ENCODE assay signal across 33 cellular contexts in genomic region chr12:25284024-25284423, GRCh38. TPM values are rescaled to one million over a fixed set of nuclear protein-coding genes. Genes with fewer than 3 reads are reported as not detected.
DNase-seq lines count a peak whose midpoint lies in the region; FAIRE-seq and TF ChIP-seq lines count a peak whose summit lies in the region.
"Had no signal": no experiment of that assay in that cellular context is flagged by ENCODE, and none has a peak within 500 bp of the region (broad histone marks: within the 10 kb centered on the region; RNA-seq: fewer than 3 reads in every experiment).

No MANE protein-coding gene starts in this region.

- 78 to 93% methylated on average over 4 of the region's 4 CpGs for WGBS in sigmoid colon, 2 donors

- H3K9ac ChIP-seq in keratinocyte (ENCODE audit: control insufficient read depth, extremely low read depth, insufficient read depth, low read length): no peak overlapping the region
- H3K9ac ChIP-seq: BLaER1 treated with 17β-estradiol and CSF1 and Interleukin-3, amounts not matched to agents 10 nM and 100 nM had no signal

- H3K27me3 ChIP-seq in bronchial epithelial cell (ENCODE audit: control insufficient read depth, insufficient read depth, low read length) (no peaks in the 10 kb centered on the region), keratinocyte (ENCODE audit: control insufficient read depth, extremely low read depth, insufficient read depth, low read length) (no peaks in the 10 kb centered on the region), sigmoid colon (no peaks in the 10 kb centered on the region)
- H3K27me3 ChIP-seq: BLaER1 treated with 17β-estradiol and CSF1 and Interleukin-3, amounts not matched to agents 10 nM and 100 nM had no signal

- DNase-seq in LoVo (ENCODE audit: low spot score): peak; percentile 20
- peak; percentile 46 for DNase-seq in bronchial epithelial cell (ENCODE audit: low read depth)
- no peak for DNase-seq in keratinocyte (ENCODE audit: low read depth, low spot score)
- no peak for DNase-seq in sigmoid colon
- no peak for DNase-seq in nucleus accumbens (lab: John Stamatoyannopoulos, UW)
- DNase-seq in NCI-H1048 (lab: John Stamatoyannopoulos, UW): no peak
- DNase-seq in NCI-H2171 (lab: John Stamatoyannopoulos, UW): no peak
- DNase-seq: AML-193; CD8-positive, alpha-beta memory T cell; DMS 273 treated with DMSO at 0.1 percent for 48 hours; DMS79; EL; GDM1; GOT3; HCEC 1CT; IMR-90; KG1; NCI-H1092 treated with DMSO at 0.1 percent for 48 hours; NCI-H1436; NCI-H187; NCI-H2081 treated with DMSO at 0.1 percent for 48 hours; NCI-H2171 treated with DMSO at 0.1 percent for 48 hours; NCI-H345; NCI-H524; NCI-H82; NK-92 treated with Interleukin-12 subunit alpha and Interleukin-12 subunit beta, amount 100 ng/mL, for 24 hours; PC-9; RPMI8226; SIG-M5 had no signal

- dilution Hi-C loops in keratinocyte (cut with MboI; ENCODE audit: extremely low pct_ligation_motif_present, low sequenced_read_pairs): no loop called here

- no peaks in the 10 kb centered on the region for H3K36me3 ChIP-seq in bronchial epithelial cell (ENCODE audit: control insufficient read depth, insufficient read depth, low read length)
- H3K36me3 ChIP-seq in keratinocyte (ENCODE audit: control insufficient read depth in 2 of 2, extremely low read depth in 1 of 2, insufficient read depth in 2 of 2, low read length in 2 of 2): no peaks in the 10 kb centered on the region
- no peaks in the 10 kb centered on the region for H3K36me3 ChIP-seq in sigmoid colon
- H3K36me3 ChIP-seq: BLaER1 treated with 17β-estradiol and CSF1 and Interleukin-3, amounts not matched to agents 10 nM and 100 nM had no signal

- H3K4me1 ChIP-seq in keratinocyte (ENCODE audit: control insufficient read depth, extremely low read depth, insufficient read depth, low read length) (peaks cover 5% of the 10 kb centered on the region), sigmoid colon (peaks cover 0 to 48% (median 14%) of the 10 kb centered on the region in 4 donors)
- H3K4me1 ChIP-seq: A549 had no signal

- peak overlapping the region; percentile 6 for H3K4me2 ChIP-seq in keratinocyte (ENCODE audit: control insufficient read depth, extremely low read depth, insufficient read depth, low read depth, low read length)
- H3K4me2 ChIP-seq: A549, PC-9 had no signal

- no peak for FAIRE-seq in bronchial epithelial cell (lab: Jason Lieb, UNC)
- no peak for FAIRE-seq in keratinocyte (lab: Jason Lieb, UNC)
- FAIRE-seq: A549, GM12878 had no signal

- no peaks in the 10 kb centered on the region for H3K9me3 ChIP-seq in keratinocyte (ENCODE audit: control insufficient read depth, low read depth, low read length)
- H3K9me3 ChIP-seq in sigmoid colon: no peaks in the 10 kb centered on the region

- no peak overlapping the region for H3K4me3 ChIP-seq in bronchial epithelial cell (ENCODE audit: low read depth, low read length)
- H3K4me3 ChIP-seq in keratinocyte (ENCODE audit: control insufficient read depth in 2 of 3, extremely low read depth in 1 of 3, insufficient read depth in 2 of 3, low read depth in 1 of 3, low read length in 3 of 3): no peak overlapping the region
- H3K4me3 ChIP-seq in sigmoid colon: no peak overlapping the region
- H3K4me3 ChIP-seq: A549; BLaER1 treated with 17β-estradiol and CSF1 and Interleukin-3, amounts not matched to agents 10 nM and 100 nM; GM12878; PC-9; SK-N-MC had no signal

- TF ChIP-seq POLR2A in sigmoid colon (IDR thresholded peaks at IDR 0.05): no peak

- H4K20me1 ChIP-seq in keratinocyte (ENCODE audit: control insufficient read depth, extremely low read depth, insufficient read depth, low read length): no peaks in the 10 kb centered on the region
- H4K20me1 ChIP-seq: BLaER1 treated with 17β-estradiol and CSF1 and Interleukin-3, amounts not matched to agents 10 nM and 100 nM had no signal

- intact Hi-C loops in sigmoid colon (cut with DNase I): no loop called here

- H2AFZ ChIP-seq in keratinocyte (ENCODE audit: control insufficient read depth, low read length): no peak overlapping the region
- H2AFZ ChIP-seq: PC-9 had no signal

- TF ChIP-seq CTCF in bronchial epithelial cell (IDR thresholded peaks at IDR 0.05; ENCODE audit: insufficient read depth, low read length, severe bottlenecking): no peak
- TF ChIP-seq CTCF in keratinocyte (optimal IDR thresholded peaks at IDR 0.05 in 1 of 3, IDR thresholded peaks at IDR 0.05 in 1 of 3, conservative IDR thresholded peaks at IDR 0.05 in 1 of 3; ENCODE audit: extremely low read depth in 1 of 3, insufficient read depth in 2 of 3, low read length in 3 of 3): no peak
- TF ChIP-seq CTCF in sigmoid colon (IDR thresholded peaks at IDR 0.05): no peak

- H3K27ac ChIP-seq in keratinocyte (ENCODE audit: control insufficient read depth, insufficient read depth, low read length): no peak overlapping the region
- H3K27ac ChIP-seq in sigmoid colon: peak overlapping the region in 3 of 4 donors; percentile 68 to 79 (median 73)
- H3K27ac ChIP-seq: A549; BLaER1 treated with 17β-estradiol and CSF1 and Interleukin-3, amounts not matched to agents 10 nM and 100 nM; PC-9 had no signal

- no peak for TF ChIP-seq EP300 in sigmoid colon (IDR thresholded peaks at IDR 0.05)

- H3K9me1 ChIP-seq in keratinocyte (ENCODE audit: control insufficient read depth, extremely low read depth, insufficient read depth, low read length): no peaks in the 10 kb centered on the region

- no peaks in the 10 kb centered on the region for H3K79me2 ChIP-seq in keratinocyte (ENCODE audit: control insufficient read depth, insufficient read depth, low read length)

RNA-seq across cellular contexts. Expression of gene KRAS, which starts 33.3 kb away (rescaled TPM):
- total RNA-seq in bronchial epithelial cell (15.5 and 27.1 TPM in 2 replicates), sigmoid colon (10 to 100 TPM; 19.4 to 24.0 (median 22.5) TPM)
- polyA plus RNA-seq in keratinocyte (15.0 to 26.1 TPM (median 15.6 TPM) in 3 replicates), sigmoid colon (10 to 100 TPM; 22.4 to 40.2 (median 26.4) TPM)
- polyA plus RNA-seq in keratinocyte (2011; ENCODE audit: low read depth): 37.3 TPM
- 14.4 and 27.1 TPM in 2 replicates for polyA plus RNA-seq in keratinocyte (2011; cell fraction: cytosol; rRNA removed)
- 15.9 and 22.1 TPM in 2 replicates for polyA plus RNA-seq in keratinocyte (2011; cell fraction: nucleus; rRNA removed)
- 13.7 and 15.4 TPM in 2 replicates for polyA plus RNA-seq in keratinocyte (2012; ENCODE audit: low replicate concordance)
- polyA minus RNA-seq in keratinocyte: 6.7 to 20.9 TPM (median 11.0 TPM) in 3 replicates
- 14.2 TPM for polyA minus RNA-seq in keratinocyte (2011; cell fraction: cytosol; rRNA and poly(A)+ RNA removed)
- polyA minus RNA-seq in keratinocyte (2011; cell fraction: nucleus; rRNA and poly(A)+ RNA removed): 9.9 and 19.0 TPM in 2 replicates

Comparison
In these comparisons a context has a peak if more than half of its experiments do, and no peak if none do; other contexts are left out.
1. DNase-seq: peak in LoVo (single experiment) and bronchial epithelial cell (single experiment); none in keratinocyte (single experiment), sigmoid colon (single experiment), nucleus accumbens (0 of 56), NCI-H1048 (single experiment) and NCI-H2171 (single experiment).